In the genomic region with DNA sequence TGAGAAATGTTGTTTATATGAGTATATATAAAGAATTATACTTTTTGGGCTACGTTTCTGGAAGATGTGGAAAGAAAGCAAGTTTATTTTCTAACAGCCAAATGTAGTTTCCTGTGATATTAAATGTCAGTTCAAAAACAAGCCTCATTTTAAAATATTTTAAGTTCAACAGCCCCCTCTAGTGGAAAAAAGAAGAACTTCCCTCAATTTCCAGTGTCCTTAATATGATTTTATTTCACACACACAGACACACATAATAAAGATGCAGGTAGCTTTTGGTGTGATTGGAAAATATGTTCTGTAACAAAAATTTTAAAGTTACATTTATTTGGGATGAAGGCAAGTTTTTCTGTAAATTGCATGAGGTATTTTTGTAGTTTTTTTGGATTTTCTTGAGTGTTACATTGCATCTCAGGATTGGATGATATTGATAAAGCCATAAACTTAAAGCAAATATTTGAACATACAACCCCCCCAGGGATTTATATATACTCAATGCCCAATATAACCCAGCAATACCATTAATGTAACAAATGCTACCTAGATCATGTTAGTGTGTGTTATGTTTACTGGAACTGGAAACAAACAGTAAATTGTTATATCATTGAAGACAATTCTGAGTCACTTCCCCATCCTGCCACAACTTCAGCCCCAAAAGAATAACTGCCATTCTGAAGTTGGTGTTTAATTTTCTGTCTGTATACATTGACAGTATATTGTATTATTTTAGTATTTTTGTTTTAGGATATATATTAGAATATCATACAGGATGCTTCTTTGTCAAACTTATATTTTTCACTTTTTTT, we compare ENCODE assay signal across 9 cellular contexts. TPM values are rescaled to one million over a fixed set of nuclear protein-coding genes. Genes with fewer than 3 reads are reported as not detected.
DNase-seq lines count a peak whose midpoint lies in the region; ATAC-seq and TF ChIP-seq lines count a peak whose summit lies in the region.
"Had no signal": no experiment of that assay in that cellular context is flagged by ENCODE, and none has a peak within 500 bp of the region (broad histone marks: within the 10 kb centered on the region; RNA-seq: fewer than 3 reads in every experiment).

No MANE protein-coding gene starts in this region.

- no peaks in the 10 kb centered on the region for H3K79me2 ChIP-seq in PC-3 (ENCODE audit: low read length)
- H3K79me2 ChIP-seq in neural cell (replicated peaks; ENCODE audit: insufficient read depth, low read length) = no peaks in the 10 kb centered on the region

- peak; percentile 76 for TF ChIP-seq RAD21 in neural cell (conservative IDR thresholded peaks at IDR 0.05)

- H3K9me3 Mint-ChIP-seq in activated naive CD8-positive, alpha-beta T cell treated with anti-CD3 and anti-CD28 coated beads, Interleukin-2, amount 10 ng/mL, durations not matched to agents 7 days and 5 days = no peaks in the 10 kb centered on the region
- no peaks in the 10 kb centered on the region for H3K9me3 Mint-ChIP-seq in activated naive CD8-positive, alpha-beta T cell treated with anti-CD3 and anti-CD28 coated beads, Interleukin-2, amount 50 U/mL, for 24 hours
- no peaks in the 10 kb centered on the region for H3K9me3 Mint-ChIP-seq in endodermal cell
- H3K9me3 Mint-ChIP-seq: activated naive CD4-positive, alpha-beta T cell treated with anti-CD3 and anti-CD28 coated beads, Interleukin-2, amount 50 U/mL, for 24 hours had no signal

- no peaks in the 10 kb centered on the region for H3K27me3 Mint-ChIP-seq in activated naive CD8-positive, alpha-beta T cell treated with anti-CD3 and anti-CD28 coated beads, Interleukin-2, amount 10 ng/mL, durations not matched to agents 7 days and 5 days
- H3K27me3 Mint-ChIP-seq in activated naive CD8-positive, alpha-beta T cell treated with anti-CD3 and anti-CD28 coated beads, Interleukin-2, amount 50 U/mL, for 24 hours = no peaks in the 10 kb centered on the region
- no peaks in the 10 kb centered on the region for H3K27me3 Mint-ChIP-seq in endodermal cell (ENCODE audit: insufficient read depth)
- H3K27me3 Mint-ChIP-seq: activated naive CD4-positive, alpha-beta T cell treated with anti-CD3 and anti-CD28 coated beads, Interleukin-2, amount 50 U/mL, for 24 hours had no signal

- H3K4me2 ChIP-seq in PC-3 (ENCODE audit: low read length) (no peak overlapping the region), neural cell (ENCODE audit: low read length) (no peak overlapping the region)

- H3K27me3 ChIP-seq in PC-3 (ENCODE audit: low read length) = no peaks in the 10 kb centered on the region
- no peaks in the 10 kb centered on the region for H3K27me3 ChIP-seq in endodermal cell (ENCODE audit: control insufficient read depth, insufficient read depth, low read length, poor library complexity, severe bottlenecking)
- no peaks in the 10 kb centered on the region for H3K27me3 ChIP-seq in neural cell (ENCODE audit: insufficient read depth, low read depth, low read length)

- H3K27ac Mint-ChIP-seq in activated naive CD8-positive, alpha-beta T cell treated with anti-CD3 and anti-CD28 coated beads, Interleukin-2, amount 10 ng/mL, durations not matched to agents 7 days and 5 days = no peak overlapping the region
- H3K27ac Mint-ChIP-seq in activated naive CD8-positive, alpha-beta T cell treated with anti-CD3 and anti-CD28 coated beads, Interleukin-2, amount 50 U/mL, for 24 hours = no peak overlapping the region
- H3K27ac Mint-ChIP-seq in endodermal cell = no peak overlapping the region
- H3K27ac Mint-ChIP-seq: activated naive CD4-positive, alpha-beta T cell treated with anti-CD3 and anti-CD28 coated beads, Interleukin-2, amount 50 U/mL, for 24 hours had no signal

- CTCF ChIA-PET in PC-3 (lab: Charles Lee) = interaction anchor here (0.6 to 1.0 kb wide), 4 partner anchors 16 to 382 kb away, joined by 3 to 5 read pairs (median 4); partner anchors contain the start of gene CCDC171

- no peak overlapping the region for H3K27ac ChIP-seq in PC-3 (ENCODE audit: low read length)
- no peak overlapping the region for H3K27ac ChIP-seq in endodermal cell (ENCODE audit: low read depth, low read length)
- no peak overlapping the region for H3K27ac ChIP-seq in neural cell (ENCODE audit: low read length)

- H3K4me3 ChIP-seq in PC-3 (ENCODE audit: low read length) (no peak overlapping the region), endodermal cell (ENCODE audit: low read length) (no peak overlapping the region), neural cell (ENCODE audit: low read length) (no peak overlapping the region)

- ATAC-seq in activated naive CD8-positive, alpha-beta T cell treated with anti-CD3 and anti-CD28 coated beads, Interleukin-2, amount 10 ng/mL, durations not matched to agents 7 days and 5 days (ENCODE audit: low read depth) = peak; percentile 33
- no peak for ATAC-seq in activated naive CD8-positive, alpha-beta T cell treated with anti-CD3 and anti-CD28 coated beads, Interleukin-2, amount 50 U/mL, for 24 hours
- ATAC-seq in PC-3 = peak; percentile 70

- H3K4me1 ChIP-seq in PC-3 (ENCODE audit: insufficient read depth, low read length) (peaks cover 8% of the 10 kb centered on the region), endodermal cell (ENCODE audit: control insufficient read depth, insufficient read depth, low read length) (no peaks in the 10 kb centered on the region)

- H3F3A ChIP-seq in PC-3 (ENCODE audit: low read length, unreplicated experiment) (no peaks in the 10 kb centered on the region), neural cell (ENCODE audit: insufficient read depth, low read length, poor library complexity, severe bottlenecking) (no peaks in the 10 kb centered on the region)

- no peaks in the 10 kb centered on the region for H3K9me2 ChIP-seq in PC-3 (replicated peaks; ENCODE audit: low read length)
- H3K9me2 ChIP-seq in neural cell (ENCODE audit: insufficient read depth, low read length) = no peaks in the 10 kb centered on the region

- no peaks in the 10 kb centered on the region for H3K9me3 ChIP-seq in PC-3 (ENCODE audit: low read length)
- no peaks in the 10 kb centered on the region for H3K9me3 ChIP-seq in endodermal cell (ENCODE audit: control insufficient read depth, low read length)
- H3K9me3 ChIP-seq in neural cell (ENCODE audit: low read length) = no peaks in the 10 kb centered on the region

- WGBS in endodermal cell (ENCODE audit: insufficient coverage in 1 of 2, insufficient read length in 1 of 2), 2 experiments = 0 to 11% methylated on average over 1 of the region's 1 CpG

- POLR2A ChIA-PET in activated naive CD8-positive, alpha-beta T cell treated with anti-CD3 and anti-CD28 coated beads, Interleukin-2, amount 10 ng/mL, durations not matched to agents 7 days and 5 days (lab: Charles Lee) = interaction anchor here (0.8 kb wide), 1 partner anchor 54 kb away, joined by 3 read pairs; the partner anchor contains the start of gene CCDC171
- POLR2A ChIA-PET in PC-3 (lab: Charles Lee; ENCODE audit: unreplicated experiment) = interaction anchor here (0.6 kb wide), 1 partner anchor 15 kb away, joined by 4 read pairs; no protein-coding TSS in a partner anchor

- H3K4me3 Mint-ChIP-seq in activated naive CD8-positive, alpha-beta T cell treated with anti-CD3 and anti-CD28 coated beads, Interleukin-2, amount 10 ng/mL, durations not matched to agents 7 days and 5 days = no peak overlapping the region
- H3K4me3 Mint-ChIP-seq in activated naive CD8-positive, alpha-beta T cell treated with anti-CD3 and anti-CD28 coated beads, Interleukin-2, amount 50 U/mL, for 24 hours = no peak overlapping the region
- H3K4me3 Mint-ChIP-seq in endodermal cell = no peak overlapping the region
- H3K4me3 Mint-ChIP-seq: activated naive CD4-positive, alpha-beta T cell treated with anti-CD3 and anti-CD28 coated beads, Interleukin-2, amount 50 U/mL, for 24 hours had no signal

- DNase-seq in activated naive CD8-positive, alpha-beta T cell treated with anti-CD3 and anti-CD28 coated beads, Interleukin-2, amount 10 ng/mL, durations not matched to agents 7 days and 5 days = no peak
- DNase-seq in activated naive CD8-positive, alpha-beta T cell treated with anti-CD3 and anti-CD28 coated beads, Interleukin-2, amount 50 U/mL, for 24 hours = no peak
- peak; percentile 8 for DNase-seq in HuH-7 (ENCODE audit: low spot score)
- peak; percentile 72 for DNase-seq in PC-3
- DNase-seq in endodermal cell = no peak
- no peak for DNase-seq in stimulated activated CD4-positive, alpha-beta T cell treated with anti-CD3 and anti-CD28 coated beads, Interleukin-4, amount 100 ng/mL, for 4 hours
- no peak for DNase-seq in stimulated activated CD4-positive, alpha-beta T cell treated with anti-CD3 and anti-CD28 coated beads, Interleukin-1b, Interleukin-23, amount 100 ng/mL, for 48 hours

- intact Hi-C loops in PC-3 (cut with micrococcal nuclease) = loop anchor here (5.0 to 10.0 kb wide), 5 partner anchors 95 to 392 kb away; partner anchors contain the start of genes PSIP1 and SNAPC3

- H3K9ac ChIP-seq in PC-3 (ENCODE audit: low read length) (no peak overlapping the region), endodermal cell (ENCODE audit: extremely low read depth, low read length, poor library complexity, severe bottlenecking) (no peak overlapping the region), neural cell (ENCODE audit: low read length) (no peak overlapping the region)

- H3K4me1 Mint-ChIP-seq in activated naive CD8-positive, alpha-beta T cell treated with anti-CD3 and anti-CD28 coated beads, Interleukin-2, amount 10 ng/mL, durations not matched to agents 7 days and 5 days = peaks cover 5% of the 10 kb centered on the region
- no peaks in the 10 kb centered on the region for H3K4me1 Mint-ChIP-seq in activated naive CD8-positive, alpha-beta T cell treated with anti-CD3 and anti-CD28 coated beads, Interleukin-2, amount 50 U/mL, for 24 hours
- H3K4me1 Mint-ChIP-seq in endodermal cell = no peaks in the 10 kb centered on the region
- H3K4me1 Mint-ChIP-seq: activated naive CD4-positive, alpha-beta T cell treated with anti-CD3 and anti-CD28 coated beads, Interleukin-2, amount 50 U/mL, for 24 hours had no signal

- H3K36me3 ChIP-seq in PC-3 (ENCODE audit: low read depth, low read length) (no peaks in the 10 kb centered on the region), endodermal cell (ENCODE audit: control insufficient read depth, insufficient read depth, low read length) (no peaks in the 10 kb centered on the region), neural cell (ENCODE audit: insufficient read depth, low read length) (no peaks in the 10 kb centered on the region)

- H3K36me3 Mint-ChIP-seq in activated naive CD8-positive, alpha-beta T cell treated with anti-CD3 and anti-CD28 coated beads, Interleukin-2, amount 10 ng/mL, durations not matched to agents 7 days and 5 days = no peaks in the 10 kb centered on the region
- H3K36me3 Mint-ChIP-seq in activated naive CD8-positive, alpha-beta T cell treated with anti-CD3 and anti-CD28 coated beads, Interleukin-2, amount 50 U/mL, for 24 hours (ENCODE audit: low read depth) = no peaks in the 10 kb centered on the region
- H3K36me3 Mint-ChIP-seq in endodermal cell (ENCODE audit: low read depth) = no peaks in the 10 kb centered on the region
- H3K36me3 Mint-ChIP-seq: activated naive CD4-positive, alpha-beta T cell treated with anti-CD3 and anti-CD28 coated beads, Interleukin-2, amount 50 U/mL, for 24 hours had no signal

- TF ChIP-seq CTCF in PC-3 (conservative IDR thresholded peaks at IDR 0.05; ENCODE audit: low read depth, low read length) (peak; percentile 66), endodermal cell (conservative IDR thresholded peaks at IDR 0.05) (peak; percentile 84), neural cell (IDR thresholded peaks at IDR 0.05; ENCODE audit: poor library complexity, severe bottlenecking) (peak; percentile 77)

- H4K20me1 ChIP-seq in PC-3 (ENCODE audit: low read length) (no peaks in the 10 kb centered on the region), neural cell (ENCODE audit: insufficient read depth) (no peaks in the 10 kb centered on the region)

- no TSS peak for BruUV-seq in PC-3 (replicated peaks; lab: Mats Ljungman, UMichigan)

- H2AFZ ChIP-seq in PC-3 (ENCODE audit: low read length) (no peak overlapping the region), neural cell (ENCODE audit: low read depth, low read length) (no peak overlapping the region)

- no peak for TF ChIP-seq EP300 in neural cell (conservative IDR thresholded peaks at IDR 0.05; ENCODE audit: poor library complexity, severe bottlenecking)

RNA-seq across cellular contexts. Expression of gene CCDC171, which starts 54.0 kb away (rescaled TPM):
- total RNA-seq in activated naive CD8-positive, alpha-beta T cell treated with anti-CD3 and anti-CD28 coated beads, Interleukin-2, amount 10 ng/mL, durations not matched to agents 7 days and 5 days = 1 to 10 TPM; 1.7 to 2.7 TPM
- total RNA-seq in PC-3 (2014; rRNA removed) (1.7 and 2.7 TPM in 2 replicates), endodermal cell (1 to 10 TPM; 6.3 to 6.8 TPM)
- polyA plus RNA-seq in endodermal cell (2013, experiment 1 of 2) = 5.0 TPM
- polyA plus RNA-seq in endodermal cell (2013, experiment 2 of 2) = 3.9 TPM
- polyA plus RNA-seq in neural cell = 9.1 and 15.8 TPM in 2 replicates
- polyA minus RNA-seq in neural cell = 34.3 and 37.3 TPM in 2 replicates

Comparison
In these comparisons a context has a peak if more than half of its experiments do, and no peak if none do; other contexts are left out.
1. DNase-seq: peak in HuH-7 (single experiment) and PC-3 (single experiment); none in activated naive CD8-positive, alpha-beta T cell treated with anti-CD3 and anti-CD28 coated beads, Interleukin-2, amount 10 ng/mL, durations not matched to agents 7 days and 5 days (single experiment), activated naive CD8-positive, alpha-beta T cell treated with anti-CD3 and anti-CD28 coated beads, Interleukin-2, amount 50 U/mL, for 24 hours (single experiment), endodermal cell (single experiment), stimulated activated CD4-positive, alpha-beta T cell treated with anti-CD3 and anti-CD28 coated beads, Interleukin-4, amount 100 ng/mL, for 4 hours (0 of 2) and stimulated activated CD4-positive, alpha-beta T cell treated with anti-CD3 and anti-CD28 coated beads, Interleukin-1b, Interleukin-23, amount 100 ng/mL, for 48 hours (single experiment).
2. Peak in every context shown above with its lines, with median percentiles within 50 percentile points of each other: CTCF ChIP-seq.